ENCODE assay signal across 8 cellular contexts in genomic region chr14:23301288-23301968, GRCh38. TPM values are rescaled to one million over a fixed set of nuclear protein-coding genes. Genes with fewer than 3 reads are reported as not detected.
A peak's percentile ranks its signal among the peaks of the same experiment; 100 is the strongest.
DNase-seq lines count a peak whose midpoint lies in the region; ATAC-seq and TF ChIP-seq lines count a peak whose summit lies in the region.

No MANE protein-coding gene starts in this region.

- POLR2A ChIA-PET in Caco-2 (lab: Charles Lee) = interaction anchor here (1.5 to 3.9 kb wide), 2 partner anchors 16 to 20 kb away, joined by 12 to 39 read pairs; partner anchors contain the start of genes HOMEZ and PABPN1

- peak; percentile 66 to 74 for TF ChIP-seq CTCF in Caco-2 (IDR thresholded peaks at IDR 0.05; ENCODE audit: insufficient read depth in 1 of 2, low read depth in 1 of 2, low read length in 1 of 2, severe bottlenecking in 1 of 2, unreplicated experiment in 1 of 2)

- H3K27me3 Mint-ChIP-seq in Caco-2 (ENCODE audit: insufficient read depth, unreplicated experiment) = no peaks in the 10 kb centered on the region
- H3K27me3 Mint-ChIP-seq in effector memory CD8-positive, alpha-beta T cell = peaks cover 8 to 14% of the 10 kb centered on the region in 2 donors

- 0 to 1% methylated on average over 65 to 78 of the region's 87 CpGs for whole genome bisulfite sequencing in mesodermal cell (ENCODE audit: insufficient coverage in 2 of 2), 2 experiments

- peak; percentile 65 for ATAC-seq in GM21360 (IDR thresholded peaks at IDR 0.05; ENCODE audit: unreplicated experiment)
- peak; percentile 75 for ATAC-seq in effector memory CD8-positive, alpha-beta T cell (replicated peaks)

- intact Hi-C loops in Caco-2 (cut with micrococcal nuclease; ENCODE audit: unreplicated experiment) = loop anchor here (1.0 to 5.0 kb wide), 3 partner anchors 15 to 179 kb away; partner anchors contain the start of genes HOMEZ and PABPN1

- H3K9me3 Mint-ChIP-seq in Caco-2 (ENCODE audit: unreplicated experiment) = no peaks in the 10 kb centered on the region
- H3K9me3 Mint-ChIP-seq in effector memory CD8-positive, alpha-beta T cell = no peaks in the 10 kb centered on the region

- H3K27ac Mint-ChIP-seq in Caco-2 (ENCODE audit: unreplicated experiment) = peak overlapping the region; percentile 90
- H3K27ac Mint-ChIP-seq in effector memory CD8-positive, alpha-beta T cell = peak overlapping the region; percentile 95 to 99

- H3K4me1 ChIP-seq in Caco-2 = peaks cover 18% of the 10 kb centered on the region; the same call in 1 of the 2 replicates
- H3K4me1 ChIP-seq in mesodermal cell (ENCODE audit: control insufficient read depth, insufficient read depth, low read length, poor library complexity, severe bottlenecking) = peaks cover 11% of the 10 kb centered on the region

- H3K4me1 Mint-ChIP-seq in Caco-2 (ENCODE audit: low read depth, unreplicated experiment) = peaks cover 7% of the 10 kb centered on the region
- peaks cover 10 to 22% of the 10 kb centered on the region in 2 donors for H3K4me1 Mint-ChIP-seq in effector memory CD8-positive, alpha-beta T cell (ENCODE audit: low read depth in 2 of 2)

- peaks cover 22% of the 10 kb centered on the region for H3K36me3 Mint-ChIP-seq in Caco-2 (ENCODE audit: insufficient read depth, unreplicated experiment)
- peaks cover 39% of the 10 kb centered on the region for H3K36me3 Mint-ChIP-seq in effector memory CD8-positive, alpha-beta T cell (ENCODE audit: insufficient read depth)

- H3K4me3 ChIP-seq in Caco-2 (ENCODE audit: low read depth, low read length) = peak overlapping the region; percentile 71
- peak overlapping the region; percentile 67 for H3K4me3 ChIP-seq in mesodermal cell (ENCODE audit: extremely low read depth, insufficient read depth, low read length, poor library complexity, severe bottlenecking)

- H3K4me3 Mint-ChIP-seq in Caco-2 (ENCODE audit: unreplicated experiment) = peak overlapping the region; percentile 100
- H3K4me3 Mint-ChIP-seq in effector memory CD8-positive, alpha-beta T cell = peak overlapping the region; percentile 92 to 99

- H3K9me3 ChIP-seq in Caco-2 = no peaks in the 10 kb centered on the region
- no peaks in the 10 kb centered on the region for H3K9me3 ChIP-seq in mesodermal cell (ENCODE audit: control insufficient read depth, low read length)

- CTCF ChIA-PET in Caco-2 (lab: Charles Lee) = interaction anchor here (0.7 to 2.4 kb wide), 7 partner anchors 10 to 78 kb away, joined by 3 to 19 read pairs (median 4); partner anchors contain the start of genes HOMEZ, PABPN1 and RNF212B

- DNase-seq in Caco-2 (peak; percentile 97 to 99), HT-29 (ENCODE audit: low spot score) (peak; percentile 94), NK-92 (lab: John Stamatoyannopoulos, UW; ENCODE audit: unreplicated experiment) (peak; percentile 77)
- DNase-seq in activated CD8-positive, alpha-beta memory T cell treated with anti-CD3 and anti-CD28 coated beads for 48 hours (ENCODE audit: low read depth in 2 of 3, low spot score in 2 of 3) = peak; percentile 88 to 99 (median 93)
- DNase-seq in effector memory CD8-positive, alpha-beta T cell = peak; percentile 95 to 98 (median 96)
- peak; percentile 95 for DNase-seq in stimulated activated CD8-positive, alpha-beta memory T cell treated with anti-CD3 and anti-CD28 coated beads, Interleukin-15, amount 100 ng/mL, for 24 hours (ENCODE audit: low read depth)

- peak overlapping the region; percentile 96 for H3K27ac ChIP-seq in mesodermal cell (ENCODE audit: low read depth, low read length, severe bottlenecking)

- BruUV-seq in Caco-2 (replicated peaks; lab: Mats Ljungman, UMichigan) = no TSS peak

- H3K36me3 ChIP-seq in Caco-2 (ENCODE audit: control insufficient read depth, insufficient read depth, low read length) (no peaks in the 10 kb centered on the region), mesodermal cell (ENCODE audit: control insufficient read depth, insufficient read depth, low read length) (peaks cover 8% of the 10 kb centered on the region)

- no peaks in the 10 kb centered on the region for H3K27me3 ChIP-seq in Caco-2 (replicated peaks; ENCODE audit: control insufficient read depth, insufficient read depth, low read length)

RNA-seq across cellular contexts. Expression of gene PPP1R3E, which starts 1.2 kb away (rescaled TPM):
- total RNA-seq in Caco-2 (2022) = 5.9 and 8.6 TPM in 2 replicates
- 2.7 and 4.3 TPM in 2 replicates for total RNA-seq in HT-29 (2014; rRNA removed; shearing (Covaris generic))
- polyA plus RNA-seq in mesodermal cell (2013, experiment 1 of 2) = 3.2 TPM
- 5.8 TPM for polyA plus RNA-seq in mesodermal cell (2013, experiment 2 of 2)

RNA-seq across cellular contexts. Expression of gene BCL2L2, which starts 5.2 kb away (rescaled TPM):
- 19.1 and 20.8 TPM in 2 replicates for total RNA-seq in Caco-2 (2022)
- 14.6 and 20.3 TPM in 2 replicates for total RNA-seq in HT-29 (2014; rRNA removed; shearing (Covaris generic))
- polyA plus RNA-seq in mesodermal cell (2013, experiment 1 of 2) = 15.9 TPM
- polyA plus RNA-seq in mesodermal cell (2013, experiment 2 of 2) = 15.4 TPM

RNA-seq across cellular contexts. Expression of gene HOMEZ, which starts 15.5 kb away (rescaled TPM):
- 7.4 and 7.6 TPM in 2 replicates for total RNA-seq in Caco-2 (2022)
- total RNA-seq in HT-29 (2014; rRNA removed; shearing (Covaris generic)) = 4.3 and 7.9 TPM in 2 replicates
- polyA plus RNA-seq in mesodermal cell (2013, experiment 1 of 2) = 16.7 TPM
- 14.2 TPM for polyA plus RNA-seq in mesodermal cell (2013, experiment 2 of 2)

RNA-seq across cellular contexts. Expression of gene PABPN1, which starts 19.8 kb away (rescaled TPM):
- 196 and 202 TPM in 2 replicates for total RNA-seq in Caco-2 (2022)
- total RNA-seq in HT-29 (2014; rRNA removed; shearing (Covaris generic)) = 63.4 and 72.1 TPM in 2 replicates
- polyA plus RNA-seq in mesodermal cell (2013, experiment 1 of 2) = 199 TPM
- polyA plus RNA-seq in mesodermal cell (2013, experiment 2 of 2) = 179 TPM

RNA-seq across cellular contexts. Expression of gene SLC22A17, which starts 51.3 kb away (rescaled TPM):
- 3.1 and 3.7 TPM in 2 replicates for total RNA-seq in Caco-2 (2022)
- not detected in 2 replicates for total RNA-seq in HT-29 (2014; rRNA removed; shearing (Covaris generic))
- 65.1 TPM for polyA plus RNA-seq in mesodermal cell (2013, experiment 1 of 2)
- polyA plus RNA-seq in mesodermal cell (2013, experiment 2 of 2) = 49.2 TPM

Comparison
In these comparisons a context has a peak if more than half of its experiments do, and no peak if none do; other contexts are left out.
1. Peak in every context shown above with its lines: DNase-seq, ATAC-seq, H3K4me3 ChIP-seq and H3K27ac ChIP-seq.